In the genomic region with DNA sequence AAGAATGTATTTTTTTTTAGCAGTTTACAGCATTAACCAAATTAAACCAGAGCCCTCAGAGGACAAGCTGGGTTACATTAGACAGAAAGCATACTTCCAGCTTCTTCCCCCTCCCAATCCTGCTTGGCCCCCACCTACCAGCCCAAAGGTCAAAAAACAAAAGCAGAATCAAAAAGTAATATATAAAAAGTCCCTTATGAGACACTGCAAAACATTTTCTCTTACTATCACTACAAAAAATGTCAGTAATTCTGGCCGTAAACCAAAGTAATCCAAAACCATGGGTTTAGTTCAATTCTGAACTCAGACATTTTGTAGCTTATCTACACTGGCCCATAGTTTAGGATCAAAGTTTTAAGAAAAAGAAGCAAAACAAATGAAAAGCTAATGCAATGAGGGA, we compare ENCODE assay signal across 13 cellular contexts. TPM values are rescaled to one million over a fixed set of nuclear protein-coding genes. Genes with fewer than 3 reads are reported as not detected.
DNase-seq lines count a peak whose midpoint lies in the region; ATAC-seq, FAIRE-seq and TF ChIP-seq lines count a peak whose summit lies in the region.
"Had no signal": no experiment of that assay in that cellular context is flagged by ENCODE, and none has a peak within 500 bp of the region (broad histone marks: within the 10 kb centered on the region; RNA-seq: fewer than 3 reads in every experiment).

No MANE protein-coding gene starts in this region.

- peaks cover 4 to 47% (median 39%) of the 10 kb centered on the region in 5 donors for H3K4me1 ChIP-seq in subcutaneous abdominal adipose tissue (ENCODE audit: control insufficient read depth in 5 of 5, insufficient read depth in 5 of 5, low read length in 5 of 5)

- no peak overlapping the region for H3K4me3 ChIP-seq in astrocyte of the spinal cord (ENCODE audit: low read depth, low read length)
- no peak overlapping the region for H3K4me3 ChIP-seq in subcutaneous abdominal adipose tissue (ENCODE audit: low read depth in 1 of 5, low read length in 5 of 5)
- H3K4me3 ChIP-seq: stomach had no signal

- in situ Hi-C loops in astrocyte of the spinal cord (cut with HindIII; ENCODE audit: low sequenced_read_pairs), result no loop called here

- no peak for FAIRE-seq in urothelium cell line (lab: Jason Lieb, UNC)

- H3K27ac ChIP-seq in subcutaneous abdominal adipose tissue (ENCODE audit: low read depth, low read length), result peak overlapping the region; percentile 90

- intact Hi-C loops in left cardiac atrium (cut with DNase I), result no loop called here

- peak; percentile 60 for DNase-seq in HFFc6
- DNase-seq in astrocyte of the spinal cord (ENCODE audit: low read depth, low spot score), result peak; percentile 78
- no peak for DNase-seq in left cardiac atrium
- no peak for DNase-seq in NCI-H2196 treated with DMSO at 0.1 percent for 48 hours (lab: John Stamatoyannopoulos, UW; ENCODE audit: unreplicated experiment)
- no peak for DNase-seq in activated CD4-positive, CD25-positive, alpha-beta regulatory T cell treated with anti-CD3 and anti-CD28 coated beads, Interleukin-2, amount 50 U/mL, for 72 hours
- DNase-seq in urothelium cell line (ENCODE audit: low spot score), result no peak
- no peak for DNase-seq in activated CD4-positive, alpha-beta T cell treated with anti-CD3 and anti-CD28 coated beads for 48 hours
- DNase-seq: CD8-positive, alpha-beta memory T cell; effector memory CD8-positive, alpha-beta T cell; NCI-H1092 treated with DMSO at 0.1 percent for 48 hours; stomach had no signal

- peaks cover 9% of the 10 kb centered on the region for H3K36me3 Mint-ChIP-seq in HFFc6 (ENCODE audit: low read depth)
- H3K36me3 Mint-ChIP-seq: CD8-positive, alpha-beta memory T cell had no signal

- peaks cover 73% of the 10 kb centered on the region for H3K4me1 Mint-ChIP-seq in HFFc6 (ENCODE audit: low read depth)
- H3K4me1 Mint-ChIP-seq: CD8-positive, alpha-beta memory T cell had no signal

- H3K9me3 Mint-ChIP-seq in HFFc6, result no peaks in the 10 kb centered on the region
- H3K9me3 Mint-ChIP-seq: effector memory CD8-positive, alpha-beta T cell had no signal

- peak overlapping the region; percentile 79 for H3K4me3 Mint-ChIP-seq in HFFc6
- H3K4me3 Mint-ChIP-seq: CD8-positive, alpha-beta memory T cell; effector memory CD8-positive, alpha-beta T cell had no signal

- peak overlapping the region; percentile 84 for H3K27ac Mint-ChIP-seq in HFFc6
- H3K27ac Mint-ChIP-seq: CD8-positive, alpha-beta memory T cell; effector memory CD8-positive, alpha-beta T cell had no signal

- no peaks in the 10 kb centered on the region for H3K27me3 Mint-ChIP-seq in HFFc6 (ENCODE audit: insufficient read depth)

- peak overlapping the region in 4 of 5 donors; percentile 10 to 72 (median 45) for H3K9ac ChIP-seq in subcutaneous abdominal adipose tissue (ENCODE audit: low read length in 5 of 5)

- no peaks in the 10 kb centered on the region for H3K27me3 ChIP-seq in subcutaneous abdominal adipose tissue (ENCODE audit: control insufficient read depth in 5 of 5, insufficient read depth in 4 of 5, low read length in 5 of 5)
- H3K27me3 ChIP-seq: stomach had no signal

- no peaks in the 10 kb centered on the region for H3K36me3 ChIP-seq in subcutaneous abdominal adipose tissue (ENCODE audit: control insufficient read depth in 5 of 5, insufficient read depth in 5 of 5, low read length in 5 of 5)
- H3K36me3 ChIP-seq: stomach had no signal

- H3K9me3 ChIP-seq in subcutaneous abdominal adipose tissue (ENCODE audit: control insufficient read depth in 5 of 5, low read length in 5 of 5), result no peaks in the 10 kb centered on the region
- H3K9me3 ChIP-seq: stomach had no signal

- ATAC-seq in left cardiac atrium, result peak; percentile 32 to 36
- ATAC-seq: effector memory CD8-positive, alpha-beta T cell; Panc1 had no signal

- no peak for TF ChIP-seq CTCF in HFFc6 (IDR thresholded peaks at IDR 0.05)
- TF ChIP-seq CTCF in astrocyte of the spinal cord (IDR thresholded peaks at IDR 0.05; ENCODE audit: low read depth, low read length), result no peak

RNA-seq across cellular contexts. Expression of gene APBB2, which starts 38.0 kb away (rescaled TPM):
- 10 to 100 TPM; 32.4 to 45.5 (median 35.8) TPM for total RNA-seq in HFFc6 (2021; fragmentation: NEBNext Ultra II Directional; extraction: Animal tissue kit (Norgen Biotek cat#: 25700))
- 10 to 100 TPM; 53.0 to 56.5 TPM for total RNA-seq in left cardiac atrium

Comparison
In these comparisons a context has a peak if more than half of its experiments do, and no peak if none do; other contexts are left out.
1. DNase-seq: peak in HFFc6 (single experiment) and astrocyte of the spinal cord (single experiment); none in left cardiac atrium (single experiment), NCI-H2196 treated with DMSO at 0.1 percent for 48 hours (single experiment), activated CD4-positive, CD25-positive, alpha-beta regulatory T cell treated with anti-CD3 and anti-CD28 coated beads, Interleukin-2, amount 50 U/mL, for 72 hours (single experiment), urothelium cell line (single experiment) and activated CD4-positive, alpha-beta T cell treated with anti-CD3 and anti-CD28 coated beads for 48 hours (single experiment).